Comparison of ENCODE assay signal across 12 cellular contexts in genomic region chr9:99235874-99236627, GRCh38. TPM values are rescaled to one million over a fixed set of nuclear protein-coding genes. Genes with fewer than 3 reads are reported as not detected.
DNase-seq lines count a peak whose midpoint lies in the region; ATAC-seq and TF ChIP-seq lines count a peak whose summit lies in the region.
"Had no signal": no experiment of that assay in that cellular context is flagged by ENCODE, and none has a peak within 500 bp of the region (broad histone marks: within the 10 kb centered on the region; RNA-seq: fewer than 3 reads in every experiment).

No MANE protein-coding gene starts in this region.

- ATAC-seq in GM18870 (IDR thresholded peaks at IDR 0.05; ENCODE audit: unreplicated experiment): peak; percentile 91
- ATAC-seq in GM21717 (IDR thresholded peaks at IDR 0.05; ENCODE audit: unreplicated experiment): peak; percentile 96
- ATAC-seq in HG03521 (IDR thresholded peaks at IDR 0.05; ENCODE audit: unreplicated experiment): peak; percentile 94
- peak; percentile 65 to 76 (median 74) for ATAC-seq in natural killer cell
- ATAC-seq: Panc1 had no signal

- no peaks in the 10 kb centered on the region for H3K79me2 ChIP-seq in trophoblast cell (ENCODE audit: control insufficient read depth, insufficient read depth, low read length, poor library complexity)

- H3K4me1 Mint-ChIP-seq in natural killer cell: peaks cover 8 to 13% of the 10 kb centered on the region in 2 donors

- H3K27ac ChIP-seq in coronary artery (no peak overlapping the region), trophoblast cell (ENCODE audit: low read depth, low read length) (no peak overlapping the region), ascending aorta (no peak overlapping the region)
- H3K27ac ChIP-seq: GM23248, neutrophil had no signal

- H3K18ac ChIP-seq in trophoblast cell (ENCODE audit: low read length): no peak overlapping the region

- no peak overlapping the region for H2BK12ac ChIP-seq in trophoblast cell (ENCODE audit: low read length)

- H2AFZ ChIP-seq in trophoblast cell (ENCODE audit: insufficient read depth, low read length, poor library complexity): no peak overlapping the region
- H2AFZ ChIP-seq: GM23248 had no signal

- H3K27ac Mint-ChIP-seq in natural killer cell: peak overlapping the region; percentile 62 to 80
- H3K27ac Mint-ChIP-seq: activated naive CD4-positive, alpha-beta T cell treated with anti-CD3 and anti-CD28 coated beads, Interleukin-2, amount 50 U/mL, for 24 hours had no signal

- no peak overlapping the region for H3K4ac ChIP-seq in trophoblast cell (ENCODE audit: low read depth, low read length)

- no peak for TF ChIP-seq CTCF in natural killer cell (IDR thresholded peaks at IDR 0.05)
- no peak for TF ChIP-seq CTCF in coronary artery (IDR thresholded peaks at IDR 0.05)
- no peak for TF ChIP-seq CTCF in ascending aorta (IDR thresholded peaks at IDR 0.05)

- no peak overlapping the region for H3K9ac ChIP-seq in trophoblast cell (ENCODE audit: low read length)
- H3K9ac ChIP-seq: GM23248 had no signal

- H3K36me3 ChIP-seq in trophoblast cell (ENCODE audit: control insufficient read depth in 1 of 2, insufficient read depth in 2 of 2, low read length in 2 of 2) (peaks cover 4 to 7% of the 10 kb centered on the region in 2 experiments), ascending aorta (peaks cover 6 to 50% of the 10 kb centered on the region in 2 donors)

- no peak overlapping the region for H3K4me2 ChIP-seq in trophoblast cell (ENCODE audit: low read length)

- intact Hi-C loops in natural killer cell (cut with micrococcal nuclease): no loop called here
- intact Hi-C loops in ascending aorta (cut with DNase I): no loop called here

- H2AK5ac ChIP-seq in trophoblast cell (ENCODE audit: low read length): no peak overlapping the region

- H3K9me3 ChIP-seq in trophoblast cell (ENCODE audit: insufficient read depth, low read depth, low read length) (no peaks in the 10 kb centered on the region), ascending aorta (no peaks in the 10 kb centered on the region)
- H3K9me3 ChIP-seq: neutrophil had no signal

- no peaks in the 10 kb centered on the region for H3K36me3 Mint-ChIP-seq in natural killer cell

- H3K14ac ChIP-seq in trophoblast cell (ENCODE audit: low read length): no peak overlapping the region

- H4K8ac ChIP-seq in trophoblast cell (ENCODE audit: low read depth, low read length): no peak overlapping the region

- H3K27me3 Mint-ChIP-seq in natural killer cell (ENCODE audit: low read depth in 2 of 2): no peaks in the 10 kb centered on the region
- H3K27me3 Mint-ChIP-seq: activated naive CD4-positive, alpha-beta T cell treated with anti-CD3 and anti-CD28 coated beads, Interleukin-2, amount 50 U/mL, for 24 hours had no signal

- no peaks in the 10 kb centered on the region for H3K79me1 ChIP-seq in trophoblast cell (ENCODE audit: low read length)

- no peak overlapping the region for H3K4me3 Mint-ChIP-seq in natural killer cell
- H3K4me3 Mint-ChIP-seq: activated naive CD4-positive, alpha-beta T cell treated with anti-CD3 and anti-CD28 coated beads, Interleukin-2, amount 50 U/mL, for 24 hours had no signal

- H3K4me3 ChIP-seq in coronary artery (no peak overlapping the region), trophoblast cell (ENCODE audit: low read depth, low read length) (no peak overlapping the region), ascending aorta (no peak overlapping the region)
- H3K4me3 ChIP-seq: GM23248 had no signal

- H3K4me1 ChIP-seq in trophoblast cell (ENCODE audit: control insufficient read depth in 1 of 2, insufficient read depth in 2 of 2, low read length in 2 of 2) (peaks cover 0 to 9% of the 10 kb centered on the region in 2 experiments), ascending aorta (no peaks in the 10 kb centered on the region)

- no peak overlapping the region for H2BK5ac ChIP-seq in trophoblast cell (ENCODE audit: low read depth, low read length, poor library complexity)

- H2BK120ac ChIP-seq in trophoblast cell (ENCODE audit: insufficient read depth, low read length, poor library complexity): no peak overlapping the region

- no CpG with 5 or more reads among the region's 7 CpGs for WGBS in trophoblast cell (ENCODE audit: extremely low coverage, insufficient coverage, insufficient read length)

- no peak for DNase-seq in natural killer cell
- no peak for DNase-seq in coronary artery (ENCODE audit: low spot score)
- DNase-seq in NCI-H510A (lab: John Stamatoyannopoulos, UW): no peak
- no peak for DNase-seq in trophoblast cell
- no peak for DNase-seq in ascending aorta (ENCODE audit: low spot score in 2 of 2)
- DNase-seq: GM23248 had no signal

- no peak overlapping the region for H4K91ac ChIP-seq in trophoblast cell (ENCODE audit: low read depth, low read length)

- H3K9me3 Mint-ChIP-seq in natural killer cell: no peaks in the 10 kb centered on the region
- H3K9me3 Mint-ChIP-seq: activated naive CD4-positive, alpha-beta T cell treated with anti-CD3 and anti-CD28 coated beads, Interleukin-2, amount 50 U/mL, for 24 hours had no signal

- H3K27me3 ChIP-seq in trophoblast cell (ENCODE audit: insufficient read depth, low read length): no peaks in the 10 kb centered on the region
- H3K27me3 ChIP-seq in ascending aorta: no peaks in the 10 kb centered on the region
- H3K27me3 ChIP-seq: neutrophil had no signal

- H3K23ac ChIP-seq in trophoblast cell (ENCODE audit: low read length): no peak overlapping the region

- no peak overlapping the region for H4K12ac ChIP-seq in trophoblast cell (ENCODE audit: low read depth, low read length)

RNA-seq across cellular contexts. Expression of gene SEC61B, which starts 14.0 kb away (rescaled TPM):
- 10 to 100 TPM; 78.9 to 95.1 (median 93.8) TPM for total RNA-seq in natural killer cell
- 776 and 817 TPM in 2 replicates for polyA plus RNA-seq in trophoblast cell (2013)
- total RNA-seq in ascending aorta: 88.7 TPM

RNA-seq across cellular contexts. Expression of gene ALG2, which starts 14.3 kb away (rescaled TPM):
- total RNA-seq in natural killer cell: 10 to 100 TPM; 17.3 to 23.2 (median 20.7) TPM
- polyA plus RNA-seq in trophoblast cell (2013): 69.4 and 72.3 TPM in 2 replicates
- 17.1 TPM for total RNA-seq in ascending aorta
